ENCODE assay signal across 7 cellular contexts in the genomic region with DNA sequence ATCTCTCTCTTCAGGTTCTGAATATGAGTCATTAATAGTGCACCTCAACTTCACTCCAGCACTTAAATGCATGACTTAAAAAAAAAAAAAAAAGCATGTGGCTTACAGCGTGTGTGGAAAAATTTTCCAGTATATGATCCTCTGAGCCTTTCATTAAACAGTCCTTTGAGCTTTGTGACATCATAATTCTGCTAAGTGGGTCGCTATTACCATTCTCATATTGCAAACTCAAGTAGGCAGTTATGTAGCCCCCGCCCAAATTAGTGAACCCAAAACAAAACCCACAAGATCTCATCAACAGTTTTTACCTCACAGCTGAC. TPM values are rescaled to one million over a fixed set of nuclear protein-coding genes. Genes with fewer than 3 reads are reported as not detected.
DNase-seq lines count a peak whose midpoint lies in the region; ATAC-seq and TF ChIP-seq lines count a peak whose summit lies in the region.

No MANE protein-coding gene starts in this region.

- H3K9me3 ChIP-seq in smooth muscle cell (replicated peaks; ENCODE audit: low read depth) = no peaks in the 10 kb centered on the region

- H3K4me1 ChIP-seq in smooth muscle cell (ENCODE audit: low read depth) = peaks cover 17% of the 10 kb centered on the region

- H3K36me3 Mint-ChIP-seq in T-helper 2 cell treated with Interferon-gamma antibody and Interleukin-4, amounts not matched to agents 5 μg/mL and 100 μg/mL, for 36 hours (ENCODE audit: low read depth) = peaks cover 36% of the 10 kb centered on the region
- H3K36me3 Mint-ChIP-seq in glutamatergic neuron (ENCODE audit: unreplicated experiment) = no peaks in the 10 kb centered on the region

- peaks cover 3% of the 10 kb centered on the region for H3F3A ChIP-seq in smooth muscle cell (ENCODE audit: low read depth)

- peak overlapping the region; percentile 93 for H3K9ac ChIP-seq in smooth muscle cell (ENCODE audit: low read depth)

- peaks cover 9% of the 10 kb centered on the region for H3K4me1 Mint-ChIP-seq in T-helper 2 cell treated with Interferon-gamma antibody and Interleukin-4, amounts not matched to agents 5 μg/mL and 100 μg/mL, for 36 hours (ENCODE audit: low read depth)
- H3K4me1 Mint-ChIP-seq in glutamatergic neuron (ENCODE audit: low read depth, unreplicated experiment) = peaks cover 10% of the 10 kb centered on the region

- H3K4me3 Mint-ChIP-seq in T-helper 2 cell treated with Interferon-gamma antibody and Interleukin-4, amounts not matched to agents 5 μg/mL and 100 μg/mL, for 36 hours = peak overlapping the region; percentile 84
- peak overlapping the region; percentile 91 for H3K4me3 Mint-ChIP-seq in glutamatergic neuron (ENCODE audit: unreplicated experiment)

- no peak for ATAC-seq in left colon

- DNase-seq in HCEC 1CT = peak; percentile 2
- DNase-seq in T-helper 2 cell treated with Interferon-gamma antibody and Interleukin-4, amounts not matched to agents 5 μg/mL and 100 μg/mL, for 36 hours (ENCODE audit: low spot score) = no peak
- DNase-seq in glutamatergic neuron = no peak
- no peak for DNase-seq in smooth muscle cell (lab: John Stamatoyannopoulos, UW; ENCODE audit: unreplicated experiment)
- DNase-seq in inferior parietal cortex (ENCODE audit: extremely low spot score) = no peak
- DNase-seq in activated CD4-positive, CD25-positive, alpha-beta regulatory T cell treated with anti-CD3 and anti-CD28 coated beads, Interleukin-2, amount 50 U/mL, for 72 hours = no peak
- DNase-seq in left colon = no peak

- H3K4me2 ChIP-seq in smooth muscle cell = peak overlapping the region; percentile 94

- H2AFZ ChIP-seq in smooth muscle cell (ENCODE audit: low read depth) = peak overlapping the region; percentile 78

- H3K27ac Mint-ChIP-seq in T-helper 2 cell treated with Interferon-gamma antibody and Interleukin-4, amounts not matched to agents 5 μg/mL and 100 μg/mL, for 36 hours = peak overlapping the region; percentile 88
- peak overlapping the region; percentile 76 for H3K27ac Mint-ChIP-seq in glutamatergic neuron (ENCODE audit: unreplicated experiment)

- H3K9me3 Mint-ChIP-seq in T-helper 2 cell treated with Interferon-gamma antibody and Interleukin-4, amounts not matched to agents 5 μg/mL and 100 μg/mL, for 36 hours = no peaks in the 10 kb centered on the region
- no peaks in the 10 kb centered on the region for H3K9me3 Mint-ChIP-seq in glutamatergic neuron (ENCODE audit: unreplicated experiment)

- peaks cover 11% of the 10 kb centered on the region for H4K20me1 ChIP-seq in smooth muscle cell (ENCODE audit: low read depth)

- no peak for TF ChIP-seq CTCF in glutamatergic neuron (IDR thresholded peaks at IDR 0.05; ENCODE audit: partially characterized antibody, unreplicated experiment)
- no peak for TF ChIP-seq CTCF in smooth muscle cell (IDR thresholded peaks at IDR 0.05; ENCODE audit: borderline replicate concordance, insufficient read depth, poor library complexity, severe bottlenecking)

- H3K27me3 Mint-ChIP-seq in T-helper 2 cell treated with Interferon-gamma antibody and Interleukin-4, amounts not matched to agents 5 μg/mL and 100 μg/mL, for 36 hours (ENCODE audit: low read depth) = peaks cover 13% of the 10 kb centered on the region
- no peaks in the 10 kb centered on the region for H3K27me3 Mint-ChIP-seq in glutamatergic neuron (ENCODE audit: unreplicated experiment)

- H3K4me3 ChIP-seq in smooth muscle cell = peak overlapping the region; percentile 73

- WGBS in smooth muscle cell (ENCODE audit: low lambda C conversion rate) = 7% methylated on average over 3 of the region's 3 CpGs

- H3K27ac ChIP-seq in smooth muscle cell (ENCODE audit: low read depth) = peak overlapping the region; percentile 97

- H3K36me3 ChIP-seq in smooth muscle cell (ENCODE audit: low read depth) = peaks cover 3% of the 10 kb centered on the region

- peaks cover 22% of the 10 kb centered on the region for H3K79me2 ChIP-seq in smooth muscle cell (ENCODE audit: low read depth)

- no peaks in the 10 kb centered on the region for H3K27me3 ChIP-seq in smooth muscle cell (ENCODE audit: low read depth)

- intact Hi-C loops in left colon (cut with DNase I, micrococcal nuclease) = no loop called here

RNA-seq across cellular contexts. Expression of a gene that starts 0.7 kb away (rescaled TPM):
- total RNA-seq in glutamatergic neuron (ENCODE audit: unreplicated experiment) = 14.7 TPM
- total RNA-seq in smooth muscle cell = 26.0 and 39.5 TPM in 2 replicates
- polyA plus RNA-seq in smooth muscle cell = 7.0 and 10.2 TPM in 2 replicates
- total RNA-seq in left colon = 10 to 100 TPM; 17.7 to 21.8 TPM

RNA-seq across cellular contexts. Expression of a gene that starts 58.0 kb away (rescaled TPM):
- 7.0 TPM for total RNA-seq in glutamatergic neuron (ENCODE audit: unreplicated experiment)
- 0.27 and 0.45 TPM in 2 replicates for total RNA-seq in smooth muscle cell
- polyA plus RNA-seq in smooth muscle cell = 0.41 and 0.70 TPM in 2 replicates
- 1 to 10 TPM in 1 of 2 donors, under 1 TPM in 1; 0.67 to 1.9 TPM for total RNA-seq in left colon
